ENCODE assay signal across 16 cellular contexts in genomic region chr3:67656614-67657013, GRCh38. TPM values are rescaled to one million over a fixed set of nuclear protein-coding genes. Genes with fewer than 3 reads are reported as not detected.
DNase-seq lines count a peak whose midpoint lies in the region; ATAC-seq, FAIRE-seq and TF ChIP-seq lines count a peak whose summit lies in the region.
"Had no signal": no experiment of that assay in that cellular context is flagged by ENCODE, and none has a peak within 500 bp of the region (broad histone marks: within the 10 kb centered on the region; RNA-seq: fewer than 3 reads in every experiment).

No MANE protein-coding gene starts in this region.

- H4K20me1 ChIP-seq in Loucy (ENCODE audit: insufficient read depth, low read length, poor library complexity, severe bottlenecking) (no peaks in the 10 kb centered on the region), K562 (replicated peaks; ENCODE audit: control insufficient read depth, insufficient read depth, low read length) (no peaks in the 10 kb centered on the region)

- no peaks in the 10 kb centered on the region for H3K36me3 ChIP-seq in Loucy (ENCODE audit: insufficient read depth, low read length)
- peaks cover 2% of the 10 kb centered on the region; the same call in 1 of the 3 replicates for H3K36me3 ChIP-seq in K562 (ENCODE audit: control insufficient read depth, insufficient read depth, low read length)

- peak overlapping the region; percentile 92 for H3K4me2 ChIP-seq in Loucy (ENCODE audit: low read depth, low read length, poor library complexity, severe bottlenecking)
- no peak overlapping the region for H3K4me2 ChIP-seq in K562 (ENCODE audit: insufficient read depth, low read length)
- H3K4me2 ChIP-seq: PC-9 had no signal

- peaks cover 6% of the 10 kb centered on the region; the same call in 1 of the 2 replicates for H3K79me2 ChIP-seq in Loucy (ENCODE audit: insufficient read depth, low read length)
- H3K79me2 ChIP-seq in K562 (ENCODE audit: control insufficient read depth, insufficient read depth, low read length), result peaks cover 23% of the 10 kb centered on the region

- no peak for DNase-seq in activated naive CD4-positive, alpha-beta T cell treated with anti-CD3 and anti-CD28 coated beads, Interleukin-2, amount 10 ng/mL, durations not matched to agents 7 days and 5 days
- no peak for DNase-seq in activated naive CD4-positive, alpha-beta T cell treated with anti-CD3 and anti-CD28 coated beads, Interleukin-2, amount 50 U/mL, for 72 hours (ENCODE audit: low spot score in 2 of 2)
- no peak for DNase-seq in K562 (ENCODE audit: extremely low read depth in 1 of 4, low spot score in 3 of 4)
- no peak for DNase-seq in stimulated activated effector memory CD8-positive, alpha-beta T cell treated with anti-CD3 and anti-CD28 coated beads, Interleukin-12 subunit alpha, Interleukin-12 subunit beta, amount 100 ng/mL, for 72 hours (ENCODE audit: low spot score in 2 of 2)
- no peak for DNase-seq in EL
- DNase-seq in glutamatergic neuron, result no peak
- DNase-seq: HCEC 1CT, IMR-90, NCI-H1436, NCI-H2029 treated with DMSO at 0.1 percent for 48 hours, NCI-H82, PC-9 had no signal

- H3K9ac ChIP-seq in Loucy (ENCODE audit: low read depth, low read length, poor library complexity, severe bottlenecking), result no peak overlapping the region
- no peak overlapping the region for H3K9ac ChIP-seq in K562 (ENCODE audit: insufficient read depth in 1 of 2, low read depth in 2 of 2, low read length in 2 of 2)

- no peak for TF ChIP-seq CTCF in Loucy (conservative IDR thresholded peaks at IDR 0.05; ENCODE audit: low read length)
- TF ChIP-seq CTCF in K562 (IDR thresholded peaks at IDR 0.05 in 2 of 3, conservative IDR thresholded peaks at IDR 0.05 in 1 of 3; ENCODE audit: insufficient read depth in 2 of 3, low read depth in 1 of 3, low read length in 3 of 3), result no peak
- TF ChIP-seq CTCF in glutamatergic neuron (IDR thresholded peaks at IDR 0.05; ENCODE audit: partially characterized antibody, unreplicated experiment), result no peak

- BruUV-seq in K562 (replicated peaks; lab: Mats Ljungman, UMichigan), result no TSS peak

- no peak for FAIRE-seq in K562 (lab: Jason Lieb, UNC)
- FAIRE-seq: A204.1 had no signal

- no peak overlapping the region for H3K27ac ChIP-seq in K562 (ENCODE audit: extremely low read depth, low read depth, low read length)
- H3K27ac ChIP-seq: PC-9, SJSA1 had no signal

- H3K27me3 ChIP-seq in Loucy (ENCODE audit: insufficient read depth, low read length, poor library complexity, severe bottlenecking), result peaks cover 42% of the 10 kb centered on the region
- peaks cover 0 to 3% of the 10 kb centered on the region in 2 experiments; a peak in 1 of 5 replicates for H3K27me3 ChIP-seq in K562 (ENCODE audit: control insufficient read depth in 2 of 2, insufficient read depth in 2 of 2, low read length in 2 of 2)
- H3K27me3 ChIP-seq: SJSA1 had no signal

- H3K4me1 Mint-ChIP-seq in activated naive CD4-positive, alpha-beta T cell treated with anti-CD3 and anti-CD28 coated beads, Interleukin-2, amount 10 ng/mL, durations not matched to agents 7 days and 5 days, result peaks cover 49% of the 10 kb centered on the region
- H3K4me1 Mint-ChIP-seq in stimulated activated effector memory CD8-positive, alpha-beta T cell treated with anti-CD3 and anti-CD28 coated beads, Interleukin-12 subunit alpha, Interleukin-12 subunit beta, amount 100 ng/mL, for 72 hours, result peaks cover 39% of the 10 kb centered on the region
- H3K4me1 Mint-ChIP-seq in glutamatergic neuron (ENCODE audit: low read depth, unreplicated experiment), result no peaks in the 10 kb centered on the region

- no peak for ATAC-seq in activated naive CD4-positive, alpha-beta T cell treated with anti-CD3 and anti-CD28 coated beads, Interleukin-2, amount 50 U/mL, for 72 hours
- ATAC-seq in K562 (no peak), GM18502 (IDR thresholded peaks at IDR 0.05; ENCODE audit: poor library complexity, unreplicated experiment) (no peak)
- ATAC-seq in stimulated activated effector memory CD8-positive, alpha-beta T cell treated with anti-CD3 and anti-CD28 coated beads, Interleukin-12 subunit alpha, Interleukin-12 subunit beta, amount 100 ng/mL, for 72 hours, result no peak

- no peaks in the 10 kb centered on the region for H3K27me3 Mint-ChIP-seq in activated naive CD4-positive, alpha-beta T cell treated with anti-CD3 and anti-CD28 coated beads, Interleukin-2, amount 10 ng/mL, durations not matched to agents 7 days and 5 days
- no peaks in the 10 kb centered on the region for H3K27me3 Mint-ChIP-seq in glutamatergic neuron (ENCODE audit: unreplicated experiment)

- H3K4me3 Mint-ChIP-seq in activated naive CD4-positive, alpha-beta T cell treated with anti-CD3 and anti-CD28 coated beads, Interleukin-2, amount 10 ng/mL, durations not matched to agents 7 days and 5 days, result no peak overlapping the region
- H3K4me3 Mint-ChIP-seq in stimulated activated effector memory CD8-positive, alpha-beta T cell treated with anti-CD3 and anti-CD28 coated beads, Interleukin-12 subunit alpha, Interleukin-12 subunit beta, amount 100 ng/mL, for 72 hours, result no peak overlapping the region
- H3K4me3 Mint-ChIP-seq in glutamatergic neuron (ENCODE audit: unreplicated experiment), result no peak overlapping the region

- WGBS in K562 (ENCODE audit: insufficient coverage, low coverage, missing lambda C conversion rate), result 93% methylated on average over 2 of the region's 2 CpGs

- H3K4me3 ChIP-seq in Loucy (ENCODE audit: low read length, poor library complexity, severe bottlenecking) (no peak overlapping the region), K562 (no peak overlapping the region)
- H3K4me3 ChIP-seq: PC-9, SJSA1 had no signal

- TF ChIP-seq EP300 in K562 (IDR thresholded peaks at IDR 0.05; ENCODE audit: low read length), result no peak

- H3K9me3 ChIP-seq in Loucy (ENCODE audit: insufficient read depth, low read depth, low read length) (no peaks in the 10 kb centered on the region), K562 (replicated peaks; ENCODE audit: control insufficient read depth, insufficient read depth, low read depth, low read length) (peaks cover 4% of the 10 kb centered on the region; the same call in 1 of the 2 replicates)

- TF ChIP-seq RAD21 in K562 (CRISPR knock-in tag; conservative IDR thresholded peaks at IDR 0.05 in 1 of 2, IDR thresholded peaks at IDR 0.05 in 1 of 2), result no peak

- peaks cover 28% of the 10 kb centered on the region for H3K4me1 ChIP-seq in Loucy (ENCODE audit: insufficient read depth, low read length, poor library complexity, severe bottlenecking)
- peaks cover 0 to 6% of the 10 kb centered on the region in 2 experiments; a peak in 3 of 5 replicates for H3K4me1 ChIP-seq in K562 (replicated peaks in 1 of 2; ENCODE audit: control insufficient read depth in 2 of 2, insufficient read depth in 2 of 2, low read length in 2 of 2)

- TF ChIP-seq POLR2A in K562 (conservative IDR thresholded peaks at IDR 0.05), result no peak

- in situ Hi-C loops in K562 (cut with MboI), result no loop called here

- H2AFZ ChIP-seq in Loucy (ENCODE audit: low read length), result no peak overlapping the region
- H2AFZ ChIP-seq in K562 (ENCODE audit: low read depth, low read length), result no peak overlapping the region
- H2AFZ ChIP-seq: PC-9 had no signal

- H3K36me3 Mint-ChIP-seq in activated naive CD4-positive, alpha-beta T cell treated with anti-CD3 and anti-CD28 coated beads, Interleukin-2, amount 10 ng/mL, durations not matched to agents 7 days and 5 days, result peaks cover 38% of the 10 kb centered on the region
- peaks cover 25 to 33% of the 10 kb centered on the region in 2 donors for H3K36me3 Mint-ChIP-seq in activated naive CD4-positive, alpha-beta T cell treated with anti-CD3 and anti-CD28 coated beads, Interleukin-2, amount 50 U/mL, for 72 hours
- peaks cover 13% of the 10 kb centered on the region for H3K36me3 Mint-ChIP-seq in stimulated activated effector memory CD8-positive, alpha-beta T cell treated with anti-CD3 and anti-CD28 coated beads, Interleukin-12 subunit alpha, Interleukin-12 subunit beta, amount 100 ng/mL, for 72 hours
- H3K36me3 Mint-ChIP-seq in glutamatergic neuron (ENCODE audit: unreplicated experiment), result no peaks in the 10 kb centered on the region

- H3K9me3 Mint-ChIP-seq in activated naive CD4-positive, alpha-beta T cell treated with anti-CD3 and anti-CD28 coated beads, Interleukin-2, amount 10 ng/mL, durations not matched to agents 7 days and 5 days, result peaks cover 28% of the 10 kb centered on the region
- H3K9me3 Mint-ChIP-seq in activated naive CD4-positive, alpha-beta T cell treated with anti-CD3 and anti-CD28 coated beads, Interleukin-2, amount 50 U/mL, for 72 hours, result peaks cover 14 to 15% of the 10 kb centered on the region in 2 donors
- no peaks in the 10 kb centered on the region for H3K9me3 Mint-ChIP-seq in stimulated activated effector memory CD8-positive, alpha-beta T cell treated with anti-CD3 and anti-CD28 coated beads, Interleukin-12 subunit alpha, Interleukin-12 subunit beta, amount 100 ng/mL, for 72 hours
- H3K9me3 Mint-ChIP-seq in glutamatergic neuron (ENCODE audit: unreplicated experiment), result peaks cover 3% of the 10 kb centered on the region

- no peaks in the 10 kb centered on the region for H3K9me1 ChIP-seq in K562 (ENCODE audit: control insufficient read depth, insufficient read depth, low read length)

- CTCF ChIA-PET in activated naive CD4-positive, alpha-beta T cell treated with anti-CD3 and anti-CD28 coated beads, Interleukin-2, amount 10 ng/mL, durations not matched to agents 7 days and 5 days (lab: Charles Lee), result interaction anchor here (1.1 to 2.2 kb wide), 3 partner anchors 133 to 684 kb away, joined by 3 to 5 read pairs (median 5); no protein-coding TSS in a partner anchor
- CTCF ChIA-PET in K562 (lab: Yijun Ruan, JAX; ENCODE audit: low intra/inter-chr PET ratio), result interaction anchor here (1.7 kb wide), 1 partner anchor 275 kb away, joined by 8 read pairs; no protein-coding TSS in a partner anchor

- POLR2A ChIA-PET in K562 (lab: Yijun Ruan, JAX), result interaction anchor here (0.7 kb wide), 1 partner anchor 10 kb away, joined by 3 read pairs; no protein-coding TSS in a partner anchor

- H3K9me2 ChIP-seq in Loucy (replicated peaks; ENCODE audit: low read depth, low read length), result no peaks in the 10 kb centered on the region

- intact Hi-C loops in K562 (cut with micrococcal nuclease), result loop anchor here (2.0 kb wide), 1 partner anchor 272 kb away; no protein-coding TSS in a partner anchor

- peak overlapping the region; percentile 96 for H3K27ac Mint-ChIP-seq in activated naive CD4-positive, alpha-beta T cell treated with anti-CD3 and anti-CD28 coated beads, Interleukin-2, amount 10 ng/mL, durations not matched to agents 7 days and 5 days
- peak overlapping the region in 1 of 2 donors; percentile 95 for H3K27ac Mint-ChIP-seq in activated naive CD4-positive, alpha-beta T cell treated with anti-CD3 and anti-CD28 coated beads, Interleukin-2, amount 50 U/mL, for 72 hours
- peak overlapping the region; percentile 86 for H3K27ac Mint-ChIP-seq in stimulated activated effector memory CD8-positive, alpha-beta T cell treated with anti-CD3 and anti-CD28 coated beads, Interleukin-12 subunit alpha, Interleukin-12 subunit beta, amount 100 ng/mL, for 72 hours
- no peak overlapping the region for H3K27ac Mint-ChIP-seq in glutamatergic neuron (ENCODE audit: unreplicated experiment)

- H3F3A ChIP-seq in Loucy (ENCODE audit: low read depth), result peaks cover 5% of the 10 kb centered on the region; the same call in 1 of the 2 replicates

RNA-seq across cellular contexts. Expression of gene SUCLG2, which starts 2.2 kb away (rescaled TPM):
- total RNA-seq in activated naive CD4-positive, alpha-beta T cell treated with anti-CD3 and anti-CD28 coated beads, Interleukin-2, amount 50 U/mL, for 72 hours, result 10 to 100 TPM; 48.1 to 70.6 TPM
- 9.0 and 21.8 TPM in 2 replicates for total RNA-seq in K562 (2011; cell fraction: chromatin; rRNA removed; ENCODE audit: low replicate concordance)
- total RNA-seq in K562 (2011; cell fraction: nucleolus; rRNA removed), result 5.3 and 7.0 TPM in 2 replicates
- total RNA-seq in K562 (2011; cell fraction: nucleoplasm; rRNA removed), result 9.3 and 10.5 TPM in 2 replicates
- 22.9 and 23.9 TPM in 2 replicates for total RNA-seq in K562 (2014; rRNA removed)
- total RNA-seq in K562 (2014; rRNA removed; fragmentation: Illumina TruSeq; extraction: Trizol), result 36.1 and 36.8 TPM in 2 replicates
- total RNA-seq in K562 (2015; rRNA removed; fragmentation: Illumina TruSeq; extraction: Trizol), result 38.3 and 41.4 TPM in 2 replicates
- 28.2 and 29.6 TPM in 2 replicates for total RNA-seq in K562 (2021)
- 26.9 and 31.5 TPM in 2 replicates for polyA plus RNA-seq in K562 (2011; rRNA removed)
- polyA plus RNA-seq in K562 (2011; cell fraction: cytosol; rRNA removed), result 7.9 and 15.0 TPM in 2 replicates
- polyA plus RNA-seq in K562 (2011; cell fraction: nucleus; rRNA removed), result 3.7 and 6.5 TPM in 2 replicates
- 29.7 and 32.4 TPM in 2 replicates for polyA plus RNA-seq in K562 (2012)
- polyA plus RNA-seq in K562 (2014; fragmentation: Illumina TruSeq; extraction: Trizol), result 33.7 and 39.4 TPM in 2 replicates
- polyA plus RNA-seq in K562 (2014; fragmentation: Nextera tagmentation; extraction: Ambion mirVana), result 10 to 100 TPM; 10.1 to 20.4 TPM
- 29.0 and 29.6 TPM in 2 replicates for polyA plus RNA-seq in K562 (2014; rRNA removed)
- 27.4 and 36.9 TPM in 2 replicates for polyA minus RNA-seq in K562 (2011; rRNA and poly(A)+ RNA removed)
- 11.9 and 12.2 TPM in 2 replicates for polyA minus RNA-seq in K562 (2011; cell fraction: cytosol; rRNA and poly(A)+ RNA removed)
- 12.4 and 14.6 TPM in 2 replicates for polyA minus RNA-seq in K562 (2011; cell fraction: nucleus; rRNA and poly(A)+ RNA removed)
- 4.3 TPM for total RNA-seq in glutamatergic neuron (ENCODE audit: unreplicated experiment)
